Comparison of ENCODE assay signal across 12 cellular contexts in the genomic region with DNA sequence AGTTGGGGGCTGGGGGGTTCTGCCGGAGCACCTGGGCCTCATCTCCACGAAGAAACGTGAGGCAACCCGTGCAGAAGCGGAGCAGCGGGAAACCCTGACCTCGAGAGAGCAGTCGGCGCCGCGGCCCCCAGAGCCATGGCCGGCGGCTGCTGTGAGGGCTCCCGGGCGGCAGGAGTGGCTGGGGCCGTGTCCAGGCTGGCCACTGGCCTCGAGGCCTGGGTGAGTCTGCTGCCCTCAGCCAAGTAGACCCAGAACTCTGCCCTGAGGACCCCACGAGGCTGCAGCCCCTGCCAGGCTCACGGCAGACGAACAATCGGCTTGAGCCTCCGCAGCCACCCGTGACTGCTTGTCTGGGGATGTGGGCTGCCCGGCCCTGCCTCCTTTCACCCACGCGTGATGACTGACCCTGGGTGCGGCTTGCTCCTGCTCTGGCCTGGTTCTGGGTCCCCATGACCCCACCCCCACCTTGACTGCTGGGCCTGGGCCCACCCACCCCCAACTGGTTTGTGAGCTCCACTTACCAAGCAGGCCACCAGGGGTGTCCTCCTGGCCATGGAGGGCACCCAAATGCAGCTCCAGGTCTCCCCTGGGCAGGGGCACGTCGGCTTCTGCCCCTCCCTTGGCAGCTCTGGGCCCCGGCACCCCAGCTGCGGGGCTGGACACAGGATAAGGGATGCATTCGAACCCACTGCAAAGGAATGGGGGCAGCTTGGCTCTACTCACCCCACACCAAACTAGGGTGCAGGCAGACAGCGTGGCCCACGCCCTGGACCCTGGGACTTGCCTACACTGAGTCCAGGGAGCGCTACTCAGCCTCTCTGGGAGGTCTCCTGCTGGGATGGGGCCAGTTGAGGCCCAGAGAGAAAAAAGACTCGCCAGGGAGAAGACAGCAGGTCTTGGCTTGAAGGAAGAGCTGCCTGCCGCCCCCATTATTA.
"Had no signal": no experiment of that assay in that cellular context is flagged by ENCODE, and none has a peak within 500 bp of the region (broad histone marks: within the 10 kb centered on the region; RNA-seq: fewer than 3 reads in every experiment).

No MANE protein-coding gene starts in this region.

- H3K4me3 Mint-ChIP-seq: activated B cell treated with CpG ODN at 0.5 μM for 24 hours; activated CD8-positive, alpha-beta memory T cell treated with anti-CD3 and anti-CD28 coated beads, Interleukin-2, amount 10 ng/mL, durations not matched to agents 7 days and 5 days; naive thymus-derived CD4-positive, alpha-beta T cell; stimulated activated effector memory CD8-positive, alpha-beta T cell treated with anti-CD3 and anti-CD28 coated beads, Interleukin-12 subunit alpha, Interleukin-12 subunit beta, amount 100 ng/mL, for 72 hours had no signal

- ATAC-seq: activated CD8-positive, alpha-beta memory T cell treated with anti-CD3 and anti-CD28 coated beads, Interleukin-2, amount 10 ng/mL, durations not matched to agents 7 days and 5 days; naive thymus-derived CD4-positive, alpha-beta T cell; stimulated activated effector memory CD8-positive, alpha-beta T cell treated with anti-CD3 and anti-CD28 coated beads, Interleukin-12 subunit alpha, Interleukin-12 subunit beta, amount 100 ng/mL, for 72 hours had no signal

- H3K4me3 ChIP-seq: cardiac muscle cell, colonic mucosa, lung, smooth muscle cell, transverse colon had no signal

- H3K27me3 ChIP-seq: cardiac muscle cell, colonic mucosa, transverse colon had no signal

- H3K27me3 Mint-ChIP-seq: activated B cell treated with CpG ODN at 0.5 μM for 24 hours; activated CD8-positive, alpha-beta memory T cell treated with anti-CD3 and anti-CD28 coated beads, Interleukin-2, amount 10 ng/mL, durations not matched to agents 7 days and 5 days had no signal

- H3K9me3 Mint-ChIP-seq: activated B cell treated with CpG ODN at 0.5 μM for 24 hours; stimulated activated effector memory CD8-positive, alpha-beta T cell treated with anti-CD3 and anti-CD28 coated beads, Interleukin-12 subunit alpha, Interleukin-12 subunit beta, amount 100 ng/mL, for 72 hours had no signal

- H3K27ac ChIP-seq: cardiac muscle cell, colonic mucosa, transverse colon had no signal

- H3K36me3 Mint-ChIP-seq: activated CD8-positive, alpha-beta memory T cell treated with anti-CD3 and anti-CD28 coated beads, Interleukin-2, amount 10 ng/mL, durations not matched to agents 7 days and 5 days; stimulated activated effector memory CD8-positive, alpha-beta T cell treated with anti-CD3 and anti-CD28 coated beads, Interleukin-12 subunit alpha, Interleukin-12 subunit beta, amount 100 ng/mL, for 72 hours had no signal

- H3K4me2 ChIP-seq: smooth muscle cell had no signal

- H3K4me1 Mint-ChIP-seq: activated B cell treated with CpG ODN at 0.5 μM for 24 hours; activated CD8-positive, alpha-beta memory T cell treated with anti-CD3 and anti-CD28 coated beads, Interleukin-2, amount 10 ng/mL, durations not matched to agents 7 days and 5 days; naive thymus-derived CD4-positive, alpha-beta T cell; stimulated activated effector memory CD8-positive, alpha-beta T cell treated with anti-CD3 and anti-CD28 coated beads, Interleukin-12 subunit alpha, Interleukin-12 subunit beta, amount 100 ng/mL, for 72 hours had no signal

- DNase-seq: activated B cell treated with CpG ODN at 0.5 μM for 24 hours; activated CD8-positive, alpha-beta memory T cell treated with anti-CD3 and anti-CD28 coated beads, Interleukin-2, amount 10 ng/mL, durations not matched to agents 7 days and 5 days; activated T-cell treated with anti-CD3 and anti-CD28 coated beads, Interleukin-2, amount 50 U/mL, for 48 hours; colonic mucosa; effector CD4-positive, alpha-beta T cell; kidney glomerular epithelial cell; naive thymus-derived CD4-positive, alpha-beta T cell; transverse colon had no signal

- H3K36me3 ChIP-seq: cardiac muscle cell, colonic mucosa, transverse colon had no signal

- H3K27ac Mint-ChIP-seq: activated B cell treated with CpG ODN at 0.5 μM for 24 hours; activated CD8-positive, alpha-beta memory T cell treated with anti-CD3 and anti-CD28 coated beads, Interleukin-2, amount 10 ng/mL, durations not matched to agents 7 days and 5 days; naive thymus-derived CD4-positive, alpha-beta T cell; stimulated activated effector memory CD8-positive, alpha-beta T cell treated with anti-CD3 and anti-CD28 coated beads, Interleukin-12 subunit alpha, Interleukin-12 subunit beta, amount 100 ng/mL, for 72 hours had no signal

- H3K4me1 ChIP-seq: colonic mucosa, transverse colon had no signal

- H3K9me3 ChIP-seq: colonic mucosa, transverse colon had no signal
